22 cellular contexts compared by ENCODE assay signal in the genomic region with DNA sequence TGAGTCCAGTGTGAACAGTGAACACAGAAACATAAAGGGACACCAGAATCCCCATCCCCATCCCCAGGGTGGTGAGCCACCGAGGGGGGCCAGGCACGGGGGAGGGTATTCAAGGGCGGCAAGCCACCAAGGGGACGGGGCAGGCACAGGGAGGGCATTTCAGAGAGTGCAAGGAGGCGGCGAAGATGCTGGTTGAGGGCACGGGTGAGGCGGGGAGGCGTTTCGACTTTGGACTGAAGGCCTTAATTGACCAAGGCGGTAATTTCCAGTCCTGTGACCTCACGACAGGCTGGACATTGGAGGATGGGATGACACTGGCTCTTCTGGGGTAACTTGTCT.
DNase-seq lines count a peak whose midpoint lies in the region; ATAC-seq, FAIRE-seq and TF ChIP-seq lines count a peak whose summit lies in the region.
"Had no signal": no experiment of that assay in that cellular context is flagged by ENCODE, and none has a peak within 500 bp of the region (broad histone marks: within the 10 kb centered on the region; RNA-seq: fewer than 3 reads in every experiment).

No MANE protein-coding gene starts in this region.

- peak overlapping the region; percentile 62 for H3K9ac ChIP-seq in MM.1S (ENCODE audit: low read length)
- H3K9ac ChIP-seq: parathyroid adenoma had no signal

- H3K9me3 ChIP-seq in MM.1S (replicated peaks; ENCODE audit: insufficient read depth, low read length) (no peaks in the 10 kb centered on the region), spleen (no peaks in the 10 kb centered on the region)
- H3K9me3 ChIP-seq: A549, BE2C, suprapubic skin had no signal

- no peaks in the 10 kb centered on the region for H3K9me3 Mint-ChIP-seq in activated CD8-positive, alpha-beta T cell treated with anti-CD3 and anti-CD28 coated beads for 36 hours
- no peaks in the 10 kb centered on the region for H3K9me3 Mint-ChIP-seq in activated CD8-positive, alpha-beta T cell treated with anti-CD3 and anti-CD28 coated beads, Interleukin-2, amount 10 ng/mL, durations not matched to agents 7 days and 5 days (ENCODE audit: insufficient read depth)
- no peaks in the 10 kb centered on the region for H3K9me3 Mint-ChIP-seq in activated naive CD8-positive, alpha-beta T cell treated with anti-CD3 and anti-CD28 coated beads, Interleukin-2, amount 50 U/mL, for 24 hours
- H3K9me3 Mint-ChIP-seq: H9 had no signal

- H3K27ac ChIP-seq in MM.1S (ENCODE audit: low read length), result peak overlapping the region; percentile 88
- peak overlapping the region in 5 of 8 donors; percentile 8 to 83 (median 74) for H3K27ac ChIP-seq in spleen
- H3K27ac ChIP-seq: A549, parathyroid adenoma, suprapubic skin had no signal

- H4K20me1 ChIP-seq in MM.1S (ENCODE audit: insufficient read depth, low read length), result no peaks in the 10 kb centered on the region

- H3K27me3 Mint-ChIP-seq in activated CD8-positive, alpha-beta T cell treated with anti-CD3 and anti-CD28 coated beads for 36 hours, result no peaks in the 10 kb centered on the region
- H3K27me3 Mint-ChIP-seq in activated CD8-positive, alpha-beta T cell treated with anti-CD3 and anti-CD28 coated beads, Interleukin-2, amount 10 ng/mL, durations not matched to agents 7 days and 5 days (ENCODE audit: low read depth), result no peaks in the 10 kb centered on the region
- no peaks in the 10 kb centered on the region for H3K27me3 Mint-ChIP-seq in activated naive CD8-positive, alpha-beta T cell treated with anti-CD3 and anti-CD28 coated beads, Interleukin-2, amount 50 U/mL, for 24 hours
- H3K27me3 Mint-ChIP-seq: activated CD8-positive, alpha-beta memory T cell treated with anti-CD3 and anti-CD28 coated beads, Interleukin-2, amount 10 ng/mL, durations not matched to agents 7 days and 5 days had no signal

- H3K79me2 ChIP-seq in MM.1S (ENCODE audit: low read length), result peaks cover 73% of the 10 kb centered on the region
- H3K79me2 ChIP-seq: parathyroid adenoma had no signal

- FAIRE-seq in GM12892 (lab: Jason Lieb, UNC), result no peak
- FAIRE-seq: A549, bronchial epithelial cell had no signal

- H3K9me2 ChIP-seq in MM.1S (replicated peaks; ENCODE audit: insufficient read depth, low read length), result no peaks in the 10 kb centered on the region

- peak overlapping the region; percentile 19; the same call in 1 of the 2 replicates for H2AFZ ChIP-seq in MM.1S (ENCODE audit: low read length)
- H2AFZ ChIP-seq: parathyroid adenoma had no signal

- 78 to 88% (median 82%) methylated on average over 12 of the region's 12 CpGs for WGBS in spleen, 5 donors

- CTCF ChIA-PET in activated CD8-positive, alpha-beta T cell treated with anti-CD3 and anti-CD28 coated beads for 36 hours (lab: Charles Lee), result interaction anchor here (0.8 to 7.5 kb wide), 2 partner anchors 31 to 76 kb away, joined by 4 to 75 read pairs; no protein-coding TSS in a partner anchor
- CTCF ChIA-PET in activated CD8-positive, alpha-beta T cell treated with anti-CD3 and anti-CD28 coated beads, Interleukin-2, amount 10 ng/mL, durations not matched to agents 7 days and 5 days (lab: Charles Lee), result interaction anchor here (1.4 to 3.5 kb wide), 2 partner anchors 32 to 107 kb away, joined by 5 to 27 read pairs; no protein-coding TSS in a partner anchor

- peaks cover 88% of the 10 kb centered on the region for H3K4me1 Mint-ChIP-seq in activated CD8-positive, alpha-beta T cell treated with anti-CD3 and anti-CD28 coated beads for 36 hours (ENCODE audit: low read depth)
- H3K4me1 Mint-ChIP-seq in activated CD8-positive, alpha-beta T cell treated with anti-CD3 and anti-CD28 coated beads, Interleukin-2, amount 10 ng/mL, durations not matched to agents 7 days and 5 days (ENCODE audit: low read depth), result peaks cover 67% of the 10 kb centered on the region
- H3K4me1 Mint-ChIP-seq in activated naive CD8-positive, alpha-beta T cell treated with anti-CD3 and anti-CD28 coated beads, Interleukin-2, amount 50 U/mL, for 24 hours, result peaks cover 89% of the 10 kb centered on the region

- intact Hi-C loops in activated CD8-positive, alpha-beta T cell treated with anti-CD3 and anti-CD28 coated beads for 36 hours (cut with micrococcal nuclease), result no loop called here
- intact Hi-C loops in spleen (cut with DNase I; ENCODE audit: low total_unique reads), result no loop called here

- TF ChIP-seq CTCF in activated CD8-positive, alpha-beta T cell treated with anti-CD3 and anti-CD28 coated beads for 36 hours (IDR thresholded peaks at IDR 0.05), result no peak
- TF ChIP-seq CTCF in MM.1S (IDR thresholded peaks at IDR 0.05; ENCODE audit: low read length) (no peak), spleen (IDR thresholded peaks at IDR 0.05 in 8 of 11, conservative IDR thresholded peaks at IDR 0.05 in 3 of 11) (no peak)

- peak overlapping the region; percentile 51 for H3K27ac Mint-ChIP-seq in activated CD8-positive, alpha-beta T cell treated with anti-CD3 and anti-CD28 coated beads for 36 hours
- no peak overlapping the region for H3K27ac Mint-ChIP-seq in activated CD8-positive, alpha-beta T cell treated with anti-CD3 and anti-CD28 coated beads, Interleukin-2, amount 10 ng/mL, durations not matched to agents 7 days and 5 days
- peak overlapping the region; percentile 37 for H3K27ac Mint-ChIP-seq in activated naive CD8-positive, alpha-beta T cell treated with anti-CD3 and anti-CD28 coated beads, Interleukin-2, amount 50 U/mL, for 24 hours
- H3K27ac Mint-ChIP-seq: activated CD8-positive, alpha-beta memory T cell treated with anti-CD3 and anti-CD28 coated beads, Interleukin-2, amount 10 ng/mL, durations not matched to agents 7 days and 5 days had no signal

- no peaks in the 10 kb centered on the region for H3K27me3 ChIP-seq in MM.1S (replicated peaks; ENCODE audit: insufficient read depth, low read length)
- H3K27me3 ChIP-seq in spleen (replicated peaks in 1 of 7), result peaks cover 0 to 15% (median 0%) of the 10 kb centered on the region in 7 donors
- H3K27me3 ChIP-seq: BE2C, suprapubic skin had no signal

- DNase-seq in activated CD8-positive, alpha-beta T cell treated with anti-CD3 and anti-CD28 coated beads for 36 hours, result no peak
- DNase-seq in activated CD8-positive, alpha-beta T cell treated with anti-CD3 and anti-CD28 coated beads, Interleukin-2, amount 10 ng/mL, durations not matched to agents 7 days and 5 days, result no peak
- DNase-seq in MM.1S (no peak), spleen (peak; percentile 80), NCI-H146 treated with DMSO at 0.1 percent for 48 hours (lab: John Stamatoyannopoulos, UW; ENCODE audit: unreplicated experiment) (no peak), GM12892 (ENCODE audit: insufficient read length) (no peak)
- no peak for DNase-seq in activated naive CD8-positive, alpha-beta T cell treated with anti-CD3 and anti-CD28 coated beads, Interleukin-2, amount 50 U/mL, for 24 hours
- DNase-seq: activated CD8-positive, alpha-beta memory T cell treated with anti-CD3 and anti-CD28 coated beads, Interleukin-2, amount 10 ng/mL, durations not matched to agents 7 days and 5 days; activated effector memory CD4-positive, alpha-beta T cell treated with anti-CD3 and anti-CD28 coated beads, Interleukin-2, amount 50 U/mL, for 16 hours; amniotic stem cell; BE2C; H9; kidney glomerular epithelial cell; mammary epithelial cell; NCI-H187 treated with DMSO at 0.1 percent for 48 hours; OCI-M1 had no signal

- no peak overlapping the region for H3K4me3 Mint-ChIP-seq in activated CD8-positive, alpha-beta T cell treated with anti-CD3 and anti-CD28 coated beads for 36 hours
- H3K4me3 Mint-ChIP-seq in activated CD8-positive, alpha-beta T cell treated with anti-CD3 and anti-CD28 coated beads, Interleukin-2, amount 10 ng/mL, durations not matched to agents 7 days and 5 days, result no peak overlapping the region
- peak overlapping the region; percentile 5 for H3K4me3 Mint-ChIP-seq in activated naive CD8-positive, alpha-beta T cell treated with anti-CD3 and anti-CD28 coated beads, Interleukin-2, amount 50 U/mL, for 24 hours
- H3K4me3 Mint-ChIP-seq: activated CD8-positive, alpha-beta memory T cell treated with anti-CD3 and anti-CD28 coated beads, Interleukin-2, amount 10 ng/mL, durations not matched to agents 7 days and 5 days; H9 had no signal

- peaks cover 15% of the 10 kb centered on the region for H3K36me3 Mint-ChIP-seq in activated CD8-positive, alpha-beta T cell treated with anti-CD3 and anti-CD28 coated beads for 36 hours (ENCODE audit: low read depth)
- H3K36me3 Mint-ChIP-seq in activated CD8-positive, alpha-beta T cell treated with anti-CD3 and anti-CD28 coated beads, Interleukin-2, amount 10 ng/mL, durations not matched to agents 7 days and 5 days (ENCODE audit: low read depth), result peaks cover 9% of the 10 kb centered on the region
- H3K36me3 Mint-ChIP-seq in activated naive CD8-positive, alpha-beta T cell treated with anti-CD3 and anti-CD28 coated beads, Interleukin-2, amount 50 U/mL, for 24 hours (ENCODE audit: low read depth), result peaks cover 6% of the 10 kb centered on the region
- H3K36me3 Mint-ChIP-seq: activated CD8-positive, alpha-beta memory T cell treated with anti-CD3 and anti-CD28 coated beads, Interleukin-2, amount 10 ng/mL, durations not matched to agents 7 days and 5 days had no signal

- no peak for ATAC-seq in activated CD8-positive, alpha-beta T cell treated with anti-CD3 and anti-CD28 coated beads for 36 hours
- ATAC-seq in activated CD8-positive, alpha-beta T cell treated with anti-CD3 and anti-CD28 coated beads, Interleukin-2, amount 10 ng/mL, durations not matched to agents 7 days and 5 days, result no peak
- ATAC-seq in activated naive CD8-positive, alpha-beta T cell treated with anti-CD3 and anti-CD28 coated beads, Interleukin-2, amount 50 U/mL, for 24 hours, result no peak
- ATAC-seq in HG03520 (IDR thresholded peaks at IDR 0.05; ENCODE audit: unreplicated experiment), result no peak
- ATAC-seq: A549; activated CD8-positive, alpha-beta memory T cell treated with anti-CD3 and anti-CD28 coated beads, Interleukin-2, amount 10 ng/mL, durations not matched to agents 7 days and 5 days; right cardiac atrium had no signal

- TF ChIP-seq POLR2A in spleen (IDR thresholded peaks at IDR 0.05) (no peak), GM12892 (IDR thresholded peaks at IDR 0.05; ENCODE audit: low read depth, low read length) (no peak)

- H3K36me3 ChIP-seq in MM.1S (replicated peaks; ENCODE audit: insufficient read depth, low read length) (no peaks in the 10 kb centered on the region), spleen (peaks cover 0 to 24% (median 0%) of the 10 kb centered on the region in 6 donors)
- H3K36me3 ChIP-seq: suprapubic skin had no signal

- H3K4me3 ChIP-seq in MM.1S (ENCODE audit: low read length) (peak overlapping the region; percentile 40), spleen (no peak overlapping the region)
- H3K4me3 ChIP-seq: A549, suprapubic skin had no signal

- peak overlapping the region; percentile 83 for H3K4me2 ChIP-seq in MM.1S (ENCODE audit: low read depth, low read length)
- H3K4me2 ChIP-seq: A549 had no signal

- H3F3A ChIP-seq in MM.1S (ENCODE audit: insufficient read depth, low read length), result peaks cover 44% of the 10 kb centered on the region

- H3K4me1 ChIP-seq in MM.1S (ENCODE audit: low read length) (peaks cover 72% of the 10 kb centered on the region), spleen (peaks cover 56 to 99% (median 82%) of the 10 kb centered on the region in 6 donors)

- POLR2A ChIA-PET in activated CD8-positive, alpha-beta T cell treated with anti-CD3 and anti-CD28 coated beads for 36 hours (lab: Charles Lee), result interaction anchor here (1.0 kb wide), 1 partner anchor 45 kb away, joined by 3 read pairs; no protein-coding TSS in a partner anchor
- POLR2A ChIA-PET in activated CD8-positive, alpha-beta T cell treated with anti-CD3 and anti-CD28 coated beads, Interleukin-2, amount 10 ng/mL, durations not matched to agents 7 days and 5 days (lab: Charles Lee), result no interaction called here
